In genomic region chr15:63597033-63597790, GRCh38 we compare ENCODE assay signal across 8 cellular contexts. TPM values are rescaled to one million over a fixed set of nuclear protein-coding genes. Genes with fewer than 3 reads are reported as not detected.
DNase-seq lines count a peak whose midpoint lies in the region; ATAC-seq and TF ChIP-seq lines count a peak whose summit lies in the region.

Gene FBXL22, plus strand, starts transcription at chr15:63597387. Its CDS starts 6 bp downstream, at chr15:63597393.

- peaks cover 34% of the 10 kb centered on the region for H3K36me3 Mint-ChIP-seq in activated naive CD8-positive, alpha-beta T cell treated with anti-CD3 and anti-CD28 coated beads for 36 hours

- H3K9me3 ChIP-seq in left lung, result no peaks in the 10 kb centered on the region
- H3K9me3 ChIP-seq in suprapubic skin, result no peaks in the 10 kb centered on the region

- peaks cover 69% of the 10 kb centered on the region for H3K4me1 Mint-ChIP-seq in activated naive CD8-positive, alpha-beta T cell treated with anti-CD3 and anti-CD28 coated beads for 36 hours

- H3K27me3 ChIP-seq in left lung (no peaks in the 10 kb centered on the region), suprapubic skin (no peaks in the 10 kb centered on the region)

- H3K4me3 ChIP-seq in left lung, result no peak within 1 kb of the TSS
- H3K4me3 ChIP-seq in suprapubic skin, result no peak within 1 kb of the TSS

- H3K27me3 Mint-ChIP-seq in activated naive CD8-positive, alpha-beta T cell treated with anti-CD3 and anti-CD28 coated beads for 36 hours, result no peaks in the 10 kb centered on the region

- WGBS in suprapubic skin, result 83% methylated on average over 9 of the region's 23 CpGs

- DNase-seq in NCI-H345 (lab: John Stamatoyannopoulos, UW), result peak; percentile 11
- no peak for DNase-seq in NCI-H345 treated with DMSO at 0.1 percent for 48 hours (lab: John Stamatoyannopoulos, UW; ENCODE audit: unreplicated experiment)
- DNase-seq in activated naive CD8-positive, alpha-beta T cell treated with anti-CD3 and anti-CD28 coated beads for 36 hours, result no peak
- DNase-seq in left lung, result peak in 1 of 2 donors; percentile 54
- no peak for DNase-seq in suprapubic skin (ENCODE audit: low spot score in 2 of 2)
- no peak for DNase-seq in HPDE6-E6E7 (ENCODE audit: extremely low spot score)

- H3K27ac Mint-ChIP-seq in activated naive CD8-positive, alpha-beta T cell treated with anti-CD3 and anti-CD28 coated beads for 36 hours, result peak within 1 kb of the TSS; percentile 92

- H3K36me3 ChIP-seq in left lung (peaks cover 0 to 27% of the 10 kb centered on the region in 2 donors), suprapubic skin (peaks cover 21% of the 10 kb centered on the region)

- peak within 1 kb of the TSS; percentile 4 to 67 for H3K27ac ChIP-seq in left lung
- H3K27ac ChIP-seq in suprapubic skin, result peak within 1 kb of the TSS; percentile 84

- TF ChIP-seq CTCF in left lung (IDR thresholded peaks at IDR 0.05), result no peak
- TF ChIP-seq CTCF in suprapubic skin (IDR thresholded peaks at IDR 0.05), result no peak

- H3K4me1 ChIP-seq in left lung (peaks cover 21 to 44% of the 10 kb centered on the region in 2 donors), suprapubic skin (peaks cover 66% of the 10 kb centered on the region)

- intact Hi-C loops in left lung (cut with DNase I), result loop anchor here in 1 of 2 donors (10.0 kb wide), 1 partner anchor 92 kb away; the partner anchor contains the start of gene USP3

- TF ChIP-seq POLR2A in suprapubic skin (IDR thresholded peaks at IDR 0.05), result no peak

- H3K4me3 Mint-ChIP-seq in activated naive CD8-positive, alpha-beta T cell treated with anti-CD3 and anti-CD28 coated beads for 36 hours, result no peak within 1 kb of the TSS

- no peak for TF ChIP-seq EP300 in suprapubic skin (IDR thresholded peaks at IDR 0.05)

- H3K9me3 Mint-ChIP-seq in activated naive CD8-positive, alpha-beta T cell treated with anti-CD3 and anti-CD28 coated beads for 36 hours, result no peaks in the 10 kb centered on the region

- ATAC-seq in left lung, result peak; percentile 2
- ATAC-seq in GM18867 (IDR thresholded peaks at IDR 0.05; ENCODE audit: unreplicated experiment), result no peak
- ATAC-seq in HG03342 (IDR thresholded peaks at IDR 0.05; ENCODE audit: unreplicated experiment), result no peak

RNA-seq across cellular contexts. Expression of gene FBXL22, which starts in this region (rescaled TPM):
- total RNA-seq in activated naive CD8-positive, alpha-beta T cell treated with anti-CD3 and anti-CD28 coated beads for 36 hours, result under 1 TPM; 0.52 to 0.76 TPM
- 1 to 10 TPM; 2.3 to 4.4 TPM for total RNA-seq in left lung
- 1 to 10 TPM in 3 of 4 donors, not detected in 1; 1.5 to 2.2 (median 1.5) TPM for total RNA-seq in suprapubic skin
